ENCODE assay signal across 10 cellular contexts in genomic region chr13:40980466-40980865, GRCh38. TPM values are rescaled to one million over a fixed set of nuclear protein-coding genes. Genes with fewer than 3 reads are reported as not detected.
DNase-seq lines count a peak whose midpoint lies in the region; ATAC-seq and TF ChIP-seq lines count a peak whose summit lies in the region.
"Had no signal": no experiment of that assay in that cellular context is flagged by ENCODE, and none has a peak within 500 bp of the region (broad histone marks: within the 10 kb centered on the region; RNA-seq: fewer than 3 reads in every experiment).

No MANE protein-coding gene starts in this region.

- H3K27me3 Mint-ChIP-seq in activated naive CD4-positive, alpha-beta T cell treated with anti-CD3 and anti-CD28 coated beads, Interleukin-2, amount 50 U/mL, for 24 hours: no peaks in the 10 kb centered on the region

- H3K4me3 Mint-ChIP-seq in activated naive CD4-positive, alpha-beta T cell treated with anti-CD3 and anti-CD28 coated beads, Interleukin-2, amount 50 U/mL, for 24 hours: peak overlapping the region; percentile 95

- H3K36me3 ChIP-seq in gastroesophageal sphincter (no peaks in the 10 kb centered on the region), tibial nerve (no peaks in the 10 kb centered on the region), H7 (replicated peaks; ENCODE audit: control insufficient read depth, insufficient read depth, low read length) (no peaks in the 10 kb centered on the region)

- H3K9me3 ChIP-seq in gastroesophageal sphincter (no peaks in the 10 kb centered on the region), tibial nerve (no peaks in the 10 kb centered on the region)

- H3K4me3 ChIP-seq in gastroesophageal sphincter: peak overlapping the region; percentile 10 to 22
- H3K4me3 ChIP-seq in tibial nerve: peak overlapping the region in 2 of 4 donors; percentile 31 to 39
- no peak overlapping the region for H3K4me3 ChIP-seq in H7 (ENCODE audit: insufficient read depth, low read depth, low read length)

- ATAC-seq in gastroesophageal sphincter (no peak), GM19455 (IDR thresholded peaks at IDR 0.05; ENCODE audit: unreplicated experiment) (no peak), HG03196 (IDR thresholded peaks at IDR 0.05; ENCODE audit: unreplicated experiment) (no peak)

- H3K27ac ChIP-seq in VCaP (peak overlapping the region; percentile 84), gastroesophageal sphincter (peak overlapping the region in 1 of 4 donors; percentile 70), tibial nerve (peak overlapping the region in 3 of 4 donors; percentile 80 to 86 (median 85))

- TF ChIP-seq EP300 in gastroesophageal sphincter (IDR thresholded peaks at IDR 0.05) (no peak), tibial nerve (IDR thresholded peaks at IDR 0.05) (no peak)

- TF ChIP-seq CTCF in VCaP (conservative IDR thresholded peaks at IDR 0.05) (no peak), gastroesophageal sphincter (IDR thresholded peaks at IDR 0.05) (no peak), tibial nerve (IDR thresholded peaks at IDR 0.05) (no peak)

- DNase-seq in activated naive CD4-positive, alpha-beta T cell (lab: John Stamatoyannopoulos, UW): no peak
- DNase-seq in tibial nerve (ENCODE audit: low spot score in 2 of 2) (no peak), H7 (no peak)
- DNase-seq: NCI-H187 treated with DMSO at 0.1 percent for 48 hours; stimulated activated CD4-positive, alpha-beta T cell treated with anti-CD3 and anti-CD28 coated beads, Interleukin-4, amount 100 ng/mL, for 4 hours had no signal

- peaks cover 66% of the 10 kb centered on the region for H3K4me1 Mint-ChIP-seq in activated naive CD4-positive, alpha-beta T cell treated with anti-CD3 and anti-CD28 coated beads, Interleukin-2, amount 50 U/mL, for 24 hours

- H3K36me3 Mint-ChIP-seq in activated naive CD4-positive, alpha-beta T cell treated with anti-CD3 and anti-CD28 coated beads, Interleukin-2, amount 50 U/mL, for 24 hours: peaks cover 16% of the 10 kb centered on the region

- TF ChIP-seq POLR2A in gastroesophageal sphincter (IDR thresholded peaks at IDR 0.05) (no peak), tibial nerve (IDR thresholded peaks at IDR 0.05) (no peak)

- H3K27me3 ChIP-seq in gastroesophageal sphincter (no peaks in the 10 kb centered on the region), tibial nerve (no peaks in the 10 kb centered on the region), H7 (ENCODE audit: control insufficient read depth, insufficient read depth, low read length) (no peaks in the 10 kb centered on the region)

- peak overlapping the region; percentile 77 for H3K27ac Mint-ChIP-seq in activated naive CD4-positive, alpha-beta T cell treated with anti-CD3 and anti-CD28 coated beads, Interleukin-2, amount 50 U/mL, for 24 hours

- no peaks in the 10 kb centered on the region for H3K9me3 Mint-ChIP-seq in activated naive CD4-positive, alpha-beta T cell treated with anti-CD3 and anti-CD28 coated beads, Interleukin-2, amount 50 U/mL, for 24 hours

- H3K4me1 ChIP-seq in gastroesophageal sphincter (peaks cover 6 to 53% (median 12%) of the 10 kb centered on the region in 3 donors), tibial nerve (peaks cover 0 to 80% (median 35%) of the 10 kb centered on the region in 4 donors)

RNA-seq across cellular contexts. Expression of gene ELF1, which starts 38.6 kb away (rescaled TPM):
- total RNA-seq in gastroesophageal sphincter (10 to 100 TPM; 58.2 to 86.6 (median 69.3) TPM), tibial nerve (100 to 1,000 TPM in 2 of 4 donors, 10 to 100 TPM in 2; 54.6 to 118 (median 98.6) TPM)
- 18.6 and 19.1 TPM in 2 replicates for total RNA-seq in H7 (2014; rRNA removed; shearing (Covaris generic))
